ENCODE assay signal across 8 cellular contexts in the genomic region with DNA sequence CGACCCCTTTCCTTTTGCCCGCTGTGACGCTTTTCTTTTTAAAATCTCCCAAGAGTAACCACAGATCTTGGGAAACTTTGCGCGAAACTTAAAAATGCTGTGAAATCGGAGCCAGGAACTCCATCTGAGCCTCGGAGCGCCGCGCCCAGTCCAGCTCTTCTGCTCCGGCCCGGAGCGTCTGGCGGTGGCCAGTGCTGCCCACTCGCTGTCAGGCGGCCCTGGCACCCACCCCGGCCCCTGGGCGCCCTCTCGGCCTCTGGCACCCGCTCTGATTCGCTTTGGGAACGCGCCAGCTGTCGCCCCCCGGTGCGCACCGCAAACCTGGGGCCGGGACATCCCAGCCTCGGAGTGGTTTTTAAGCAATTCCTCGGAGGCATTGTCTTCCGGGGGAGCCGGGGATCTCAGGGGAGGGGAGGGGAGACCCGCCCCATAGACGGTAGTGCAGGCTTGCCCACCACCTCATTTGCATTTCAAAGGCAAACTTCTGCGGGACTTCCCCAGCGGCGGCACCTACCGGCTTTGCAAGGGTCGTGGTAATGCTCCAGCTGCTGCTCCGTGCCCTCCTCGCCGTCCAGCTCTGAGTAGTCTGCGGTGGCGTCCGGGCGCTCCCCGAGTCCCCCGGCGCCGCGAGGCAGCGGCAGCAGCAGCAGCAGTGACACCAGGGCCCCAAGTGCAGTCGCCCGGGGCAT. TPM values are rescaled to one million over a fixed set of nuclear protein-coding genes. Genes with fewer than 3 reads are reported as not detected.
DNase-seq lines count a peak whose midpoint lies in the region; ATAC-seq lines count a peak whose summit lies in the region.

No MANE protein-coding gene starts in this region.

- peaks cover 5 to 10% of the 10 kb centered on the region in 2 donors for H3K27me3 ChIP-seq in muscle layer of colon (ENCODE audit: control insufficient read depth in 1 of 2, insufficient read depth in 2 of 2, low read length in 2 of 2)

- no peaks in the 10 kb centered on the region for H3K36me3 Mint-ChIP-seq in T-helper 17 cell (ENCODE audit: low read depth)
- no peaks in the 10 kb centered on the region for H3K36me3 Mint-ChIP-seq in effector memory CD8-positive, alpha-beta T cell (ENCODE audit: insufficient read depth)

- DNase-seq in T-helper 17 cell (peak; percentile 18 to 42 (median 24)), NCI-H446 (lab: John Stamatoyannopoulos, UW) (no peak)
- DNase-seq in effector memory CD8-positive, alpha-beta T cell, result peak in 2 of 3 experiments; percentile 27 to 30

- H3K27me3 Mint-ChIP-seq in T-helper 17 cell, result peaks cover 27% of the 10 kb centered on the region
- peaks cover 16 to 35% of the 10 kb centered on the region in 2 donors for H3K27me3 Mint-ChIP-seq in effector memory CD8-positive, alpha-beta T cell

- H3K4me3 Mint-ChIP-seq in T-helper 17 cell, result peak overlapping the region; percentile 86
- H3K4me3 Mint-ChIP-seq in effector memory CD8-positive, alpha-beta T cell, result peak overlapping the region; percentile 77 to 81

- peaks cover 20% of the 10 kb centered on the region for H3K4me1 Mint-ChIP-seq in T-helper 17 cell
- peaks cover 13 to 21% of the 10 kb centered on the region in 2 donors for H3K4me1 Mint-ChIP-seq in effector memory CD8-positive, alpha-beta T cell (ENCODE audit: low read depth in 2 of 2)

- peak overlapping the region; percentile 43 for H3K27ac ChIP-seq in muscle layer of colon (ENCODE audit: low read depth, low read length)

- ATAC-seq in GM18499 (IDR thresholded peaks at IDR 0.05; ENCODE audit: insufficient read depth, unreplicated experiment), result peak; percentile 29
- peak; percentile 42 for ATAC-seq in HG02588 (IDR thresholded peaks at IDR 0.05; ENCODE audit: unreplicated experiment)
- peak; percentile 70 for ATAC-seq in T-helper 17 cell
- ATAC-seq in effector memory CD8-positive, alpha-beta T cell (replicated peaks), result peak; percentile 67
- no peak for ATAC-seq in HG03039 (IDR thresholded peaks at IDR 0.05; ENCODE audit: unreplicated experiment)
- no peak for ATAC-seq in GM19452 (IDR thresholded peaks at IDR 0.05; ENCODE audit: unreplicated experiment)

- peak overlapping the region; percentile 24 to 57 for H3K4me3 ChIP-seq in muscle layer of colon (ENCODE audit: low read depth in 1 of 2, low read length in 2 of 2)

- H3K9me3 Mint-ChIP-seq in effector memory CD8-positive, alpha-beta T cell, result no peaks in the 10 kb centered on the region

- peaks cover 15% of the 10 kb centered on the region for H3K4me1 ChIP-seq in muscle layer of colon (ENCODE audit: insufficient read depth, low read length)

- H3K36me3 ChIP-seq in muscle layer of colon (ENCODE audit: insufficient read depth, low read length), result no peaks in the 10 kb centered on the region

- peak overlapping the region; percentile 21 for H3K27ac Mint-ChIP-seq in T-helper 17 cell
- no peak overlapping the region for H3K27ac Mint-ChIP-seq in effector memory CD8-positive, alpha-beta T cell

- no peaks in the 10 kb centered on the region for H3K9me3 ChIP-seq in T-helper 17 cell (ENCODE audit: control insufficient read depth, low read length, poor library complexity, severe bottlenecking)
- H3K9me3 ChIP-seq in muscle layer of colon (ENCODE audit: low read length), result no peaks in the 10 kb centered on the region

- no peak overlapping the region for H3K9ac ChIP-seq in muscle layer of colon (ENCODE audit: low read length)

RNA-seq across cellular contexts. Expression of a gene that starts 0.6 kb away (rescaled TPM):
- not detected for total RNA-seq in T-helper 17 cell

Comparison
In these comparisons a context has a peak if more than half of its experiments do, and no peak if none do; other contexts are left out.
1. ATAC-seq: peak in GM18499 (single experiment), HG02588 (single experiment), T-helper 17 cell (single experiment) and effector memory CD8-positive, alpha-beta T cell (single experiment); none in HG03039 (single experiment) and GM19452 (single experiment).
2. DNase-seq: peak in T-helper 17 cell (3 of 3) and effector memory CD8-positive, alpha-beta T cell (2 of 3); none in NCI-H446 (0 of 2).